Comparison of ENCODE assay signal across 5 cellular contexts in genomic region chr12:87194389-87194788, GRCh38.
DNase-seq lines count a peak whose midpoint lies in the region; ATAC-seq, FAIRE-seq and TF ChIP-seq lines count a peak whose summit lies in the region.
"Not testable (repeated sequence)": the region's sequence is repeated elsewhere in the genome, so short reads cannot be mapped to it uniquely, and the experiment has no call there.

No MANE protein-coding gene starts in this region.

- not testable (repeated sequence) for H3K4me1 ChIP-seq in GM23338 (ENCODE audit: insufficient read depth); H1 (replicated peaks in 1 of 4; ENCODE audit: control insufficient read depth in 3 of 4, insufficient read depth in 4 of 4, low read length in 3 of 4); keratinocyte (ENCODE audit: control insufficient read depth, extremely low read depth, insufficient read depth, low read length)

- dilution Hi-C loops in keratinocyte (cut with MboI; ENCODE audit: extremely low pct_ligation_motif_present, low sequenced_read_pairs): not testable (repeated sequence)

- TF ChIP-seq POLR2A in GM12891 (IDR thresholded peaks at IDR 0.05; ENCODE audit: low read depth, low read length); H1 (IDR thresholded peaks at IDR 0.05; ENCODE audit: control extremely low read depth in 1 of 2, low read depth in 2 of 2, low read length in 2 of 2): not testable (repeated sequence)

- TF ChIP-seq RAD21 in H1 (IDR thresholded peaks at IDR 0.05 in 1 of 2, conservative IDR thresholded peaks at IDR 0.05 in 1 of 2; ENCODE audit: low read depth in 2 of 2, low read length in 2 of 2): not testable (repeated sequence)

- POLR2A ChIA-PET in WTC11 (lab: Charles Lee); H1 (lab: Charles Lee; ENCODE audit: partially characterized antibody): not testable (repeated sequence)

- TF ChIP-seq CTCF in GM23338 (conservative IDR thresholded peaks at IDR 0.05; ENCODE audit: low read depth in 2 of 2); WTC11 (IDR thresholded peaks at IDR 0.05); H1 (IDR thresholded peaks at IDR 0.05; ENCODE audit: control extremely low read depth in 1 of 3, insufficient read depth in 1 of 3, low read depth in 1 of 3, low read length in 3 of 3); keratinocyte (optimal IDR thresholded peaks at IDR 0.05 in 1 of 3, IDR thresholded peaks at IDR 0.05 in 1 of 3, conservative IDR thresholded peaks at IDR 0.05 in 1 of 3; ENCODE audit: extremely low read depth in 1 of 3, insufficient read depth in 2 of 3, low read length in 3 of 3): not testable (repeated sequence)

- H4K5ac ChIP-seq in H1 (ENCODE audit: insufficient read length, low read depth, low read length): not testable (repeated sequence)

- not testable (repeated sequence) for H3K9me1 ChIP-seq in keratinocyte (ENCODE audit: control insufficient read depth, extremely low read depth, insufficient read depth, low read length)

- H4K20me1 ChIP-seq in GM23338 (replicated peaks; ENCODE audit: insufficient read depth); H1 (replicated peaks in 1 of 2; ENCODE audit: control insufficient read depth in 1 of 2, insufficient read depth in 2 of 2, low read length in 2 of 2); keratinocyte (ENCODE audit: control insufficient read depth, extremely low read depth, insufficient read depth, low read length): not testable (repeated sequence)

- not testable (repeated sequence) for H3K79me2 ChIP-seq in GM23338 (replicated peaks; ENCODE audit: insufficient read depth); H1 (ENCODE audit: control insufficient read depth in 1 of 2, insufficient read depth in 2 of 2, low read length in 2 of 2); keratinocyte (ENCODE audit: control insufficient read depth, insufficient read depth, low read length)

- H4K91ac ChIP-seq in H1 (replicated peaks; ENCODE audit: insufficient read length, low read length): not testable (repeated sequence)

- H3K4me3 Mint-ChIP-seq in GM23338, WTC11: not testable (repeated sequence)

- not testable (repeated sequence) for H2BK20ac ChIP-seq in H1 (ENCODE audit: low read length)

- H3K4me3 ChIP-seq in GM23338; H1 (ENCODE audit: extremely low read depth in 1 of 4, insufficient read depth in 2 of 4, low read depth in 3 of 4, low read length in 4 of 4); keratinocyte (ENCODE audit: control insufficient read depth in 2 of 3, extremely low read depth in 1 of 3, insufficient read depth in 2 of 3, low read depth in 1 of 3, low read length in 3 of 3): not testable (repeated sequence)

- not testable (repeated sequence) for H3F3A ChIP-seq in GM23338 (replicated peaks; ENCODE audit: low read depth)

- not testable (repeated sequence) for H4K8ac ChIP-seq in H1 (ENCODE audit: extremely low read depth, insufficient read depth, low read length)

- H3K9me3 Mint-ChIP-seq in GM23338, WTC11: not testable (repeated sequence)

- not testable (repeated sequence) for H3K27me3 Mint-ChIP-seq in GM23338 (ENCODE audit: insufficient read depth, low read depth, poor library complexity); WTC11 (ENCODE audit: low read depth)

- H3K9ac ChIP-seq in H1 (replicated peaks in 1 of 4; ENCODE audit: extremely low read depth in 1 of 4, low read depth in 3 of 4, low read length in 3 of 4); keratinocyte (ENCODE audit: control insufficient read depth, extremely low read depth, insufficient read depth, low read length): not testable (repeated sequence)

- H3K14ac ChIP-seq in H1 (ENCODE audit: insufficient read length): not testable (repeated sequence)

- not testable (repeated sequence) for H2BK12ac ChIP-seq in H1 (ENCODE audit: low read depth, low read length)

- not testable (repeated sequence) for H3K36me3 ChIP-seq in GM23338 (ENCODE audit: insufficient read depth); H1 (ENCODE audit: control insufficient read depth in 2 of 4, insufficient read depth in 4 of 4, low read length in 3 of 4); keratinocyte (ENCODE audit: control insufficient read depth in 2 of 2, extremely low read depth in 1 of 2, insufficient read depth in 2 of 2, low read length in 2 of 2)

- not testable (repeated sequence) for TF ChIP-seq EP300 in H1 (IDR thresholded peaks at IDR 0.05; ENCODE audit: borderline replicate concordance in 1 of 2, low read depth in 2 of 2, low read length in 2 of 2)

- H2BK15ac ChIP-seq in H1 (ENCODE audit: low read length): not testable (repeated sequence)

- not testable (repeated sequence) for H3K27me3 ChIP-seq in GM23338 (ENCODE audit: insufficient read depth); H1 (replicated peaks in 1 of 4; ENCODE audit: control insufficient read depth in 3 of 4, extremely low read depth in 1 of 4, insufficient read depth in 3 of 4, low read length in 3 of 4); keratinocyte (ENCODE audit: control insufficient read depth, extremely low read depth, insufficient read depth, low read length)

- H2BK120ac ChIP-seq in H1 (replicated peaks; ENCODE audit: low read depth, low read length): not testable (repeated sequence)

- DNase-seq in GM12891 (ENCODE audit: insufficient read length, low spot score); GM23338 (ENCODE audit: low spot score); WTC11 (ENCODE audit: low spot score); H1 (ENCODE audit: low read depth in 1 of 2, low spot score in 2 of 2); keratinocyte (ENCODE audit: low read depth, low spot score): not testable (repeated sequence)

- not testable (repeated sequence) for H3K36me3 Mint-ChIP-seq in GM23338 (ENCODE audit: low read depth); WTC11

- not testable (repeated sequence) for H3K79me1 ChIP-seq in H1 (ENCODE audit: low read depth, low read length)

- H3K4me2 ChIP-seq in GM23338; H1 (ENCODE audit: insufficient read depth in 1 of 2, low read depth in 2 of 2, low read length in 2 of 2); keratinocyte (ENCODE audit: control insufficient read depth, extremely low read depth, insufficient read depth, low read depth, low read length): not testable (repeated sequence)

- not testable (repeated sequence) for H3K9me2 ChIP-seq in GM23338 (ENCODE audit: insufficient read depth)

- not testable (repeated sequence) for H2BK5ac ChIP-seq in H1 (ENCODE audit: low read depth, low read length)

- H3K23ac ChIP-seq in H1 (ENCODE audit: insufficient read length): not testable (repeated sequence)

- CTCF ChIA-PET in WTC11 (lab: Charles Lee); H1 (lab: Charles Lee; ENCODE audit: partially characterized antibody): not testable (repeated sequence)

- H3K56ac ChIP-seq in H1 (replicated peaks; ENCODE audit: insufficient read length, low read depth, low read length): not testable (repeated sequence)

- H2AK5ac ChIP-seq in H1 (ENCODE audit: low read depth, low read length): not testable (repeated sequence)

- ATAC-seq in GM23338 (peak; percentile 48; the same call in 2 of the 3 replicates), WTC11 (peak; percentile 62)

- not testable (repeated sequence) for H3K9me3 ChIP-seq in H1 (ENCODE audit: insufficient read depth in 2 of 2, low read depth in 1 of 2, low read length in 1 of 2); keratinocyte (ENCODE audit: control insufficient read depth, low read depth, low read length)

- H3K4ac ChIP-seq in H1 (replicated peaks; ENCODE audit: insufficient read length, low read depth, low read length): not testable (repeated sequence)

- not testable (repeated sequence) for H3K27ac ChIP-seq in GM23338 (ENCODE audit: low read depth); H1 (ENCODE audit: low read depth, low read length); keratinocyte (ENCODE audit: control insufficient read depth, insufficient read depth, low read length)

- not testable (repeated sequence) for H3K23me2 ChIP-seq in H1 (ENCODE audit: low read depth, low read length)

- not testable (repeated sequence) for H3K4me1 Mint-ChIP-seq in GM23338, WTC11

- not testable (repeated sequence) for H3K18ac ChIP-seq in H1 (ENCODE audit: extremely low read depth, low read length)

- not testable (repeated sequence) for H3K27ac Mint-ChIP-seq in GM23338, WTC11

- FAIRE-seq in GM12891 (lab: Jason Lieb, UNC) (peak; percentile 75), H1 (lab: Jason Lieb, UNC) (peak; percentile 99), keratinocyte (lab: Jason Lieb, UNC) (peak; percentile 46)

- H2AFZ ChIP-seq in GM23338; H1 (ENCODE audit: low read length); keratinocyte (ENCODE audit: control insufficient read depth, low read length): not testable (repeated sequence)

TF ChIP-seq in WTC11, 78 proteins besides CTCF, POLR2A, EP300 and RAD21:
- TF ChIP-seq USF2 (CRISPR knock-in tag; IDR thresholded peaks at IDR 0.05): peak; percentile 55
